9 cellular contexts compared by ENCODE assay signal in genomic region chr5:36723921-36724320, GRCh38.
DNase-seq lines count a peak whose midpoint lies in the region; ATAC-seq and TF ChIP-seq lines count a peak whose summit lies in the region.
"Had no signal": no experiment of that assay in that cellular context is flagged by ENCODE, and none has a peak within 500 bp of the region (broad histone marks: within the 10 kb centered on the region; RNA-seq: fewer than 3 reads in every experiment).

No MANE protein-coding gene starts in this region.

- no peak for ATAC-seq in CD4-positive, alpha-beta T cell (ENCODE audit: poor library complexity)
- peak; percentile 48 for ATAC-seq in HG03066 (IDR thresholded peaks at IDR 0.05; ENCODE audit: low read depth, unreplicated experiment)

- intact Hi-C loops in CD4-positive, alpha-beta T cell (cut with DNase I, micrococcal nuclease), result no loop called here
- intact Hi-C loops in activated T-helper 2 cell treated with anti-CD3 and anti-CD28 coated beads, Interferon-gamma antibody, Interleukin-2, Interleukin-4, amounts not matched to agents 10 μg/mL and 5 μg/mL and 100 μg/mL, durations not matched to agents 14 hours and 24 hours and 36 hours (cut with micrococcal nuclease), result no loop called here

- no peaks in the 10 kb centered on the region for H3K9me3 ChIP-seq in CD4-positive, alpha-beta T cell (ENCODE audit: control insufficient read depth, low read length)

- CTCF ChIA-PET in CD4-positive, alpha-beta T cell (lab: Charles Lee), result no interaction called here

- no peak for DNase-seq in CD4-positive, alpha-beta T cell
- no peak for DNase-seq in activated T-helper 2 cell treated with anti-CD3 and anti-CD28 coated beads, Interferon-gamma antibody, Interleukin-2, Interleukin-4, amounts not matched to agents 10 μg/mL and 5 μg/mL and 100 μg/mL, durations not matched to agents 14 hours and 24 hours and 36 hours (ENCODE audit: low spot score)
- DNase-seq in T1000 (lab: John Stamatoyannopoulos, UW), result no peak
- DNase-seq in NCI-H1417 (lab: John Stamatoyannopoulos, UW), result no peak
- DNase-seq in chondrocyte (ENCODE audit: low spot score), result no peak
- no peak for DNase-seq in stimulated activated CD4-positive, alpha-beta T cell treated with anti-CD3 and anti-CD28 coated beads, Interleukin-2, amount 100 ng/mL, for 24 hours

- H3K4me3 Mint-ChIP-seq in CD4-positive, alpha-beta T cell, result peak overlapping the region; percentile 75
- peak overlapping the region; percentile 75 for H3K4me3 Mint-ChIP-seq in activated T-helper 2 cell treated with anti-CD3 and anti-CD28 coated beads, Interferon-gamma antibody, Interleukin-2, Interleukin-4, amounts not matched to agents 10 μg/mL and 5 μg/mL and 100 μg/mL, durations not matched to agents 14 hours and 24 hours and 36 hours (ENCODE audit: low read depth)
- no peak overlapping the region for H3K4me3 Mint-ChIP-seq in chondrocyte (ENCODE audit: unreplicated experiment)

- TF ChIP-seq POLR2A in GM19099 (IDR thresholded peaks at IDR 0.05; ENCODE audit: extremely low read depth, insufficient read length, low read depth), result peak; percentile 62

- peak overlapping the region; percentile 40 for H3K27ac Mint-ChIP-seq in CD4-positive, alpha-beta T cell
- H3K27ac Mint-ChIP-seq in activated T-helper 2 cell treated with anti-CD3 and anti-CD28 coated beads, Interferon-gamma antibody, Interleukin-2, Interleukin-4, amounts not matched to agents 10 μg/mL and 5 μg/mL and 100 μg/mL, durations not matched to agents 14 hours and 24 hours and 36 hours, result no peak overlapping the region
- no peak overlapping the region for H3K27ac Mint-ChIP-seq in chondrocyte (ENCODE audit: unreplicated experiment)

- peaks cover 3% of the 10 kb centered on the region for H3K27me3 Mint-ChIP-seq in CD4-positive, alpha-beta T cell
- H3K27me3 Mint-ChIP-seq in activated T-helper 2 cell treated with anti-CD3 and anti-CD28 coated beads, Interferon-gamma antibody, Interleukin-2, Interleukin-4, amounts not matched to agents 10 μg/mL and 5 μg/mL and 100 μg/mL, durations not matched to agents 14 hours and 24 hours and 36 hours (ENCODE audit: low read depth), result peaks cover 2% of the 10 kb centered on the region
- H3K27me3 Mint-ChIP-seq in chondrocyte (ENCODE audit: low read depth), result peaks cover 10% of the 10 kb centered on the region

- peaks cover 15% of the 10 kb centered on the region for H3K4me1 Mint-ChIP-seq in CD4-positive, alpha-beta T cell (ENCODE audit: low read depth)
- peaks cover 19% of the 10 kb centered on the region for H3K4me1 Mint-ChIP-seq in activated T-helper 2 cell treated with anti-CD3 and anti-CD28 coated beads, Interferon-gamma antibody, Interleukin-2, Interleukin-4, amounts not matched to agents 10 μg/mL and 5 μg/mL and 100 μg/mL, durations not matched to agents 14 hours and 24 hours and 36 hours (ENCODE audit: low read depth)
- H3K4me1 Mint-ChIP-seq in chondrocyte (ENCODE audit: low read depth), result no peaks in the 10 kb centered on the region

- no peaks in the 10 kb centered on the region for H3K27me3 ChIP-seq in CD4-positive, alpha-beta T cell (ENCODE audit: control insufficient read depth, insufficient read depth, low read length)

- H3K36me3 Mint-ChIP-seq in CD4-positive, alpha-beta T cell (ENCODE audit: low read depth), result no peaks in the 10 kb centered on the region
- peaks cover 3% of the 10 kb centered on the region for H3K36me3 Mint-ChIP-seq in activated T-helper 2 cell treated with anti-CD3 and anti-CD28 coated beads, Interferon-gamma antibody, Interleukin-2, Interleukin-4, amounts not matched to agents 10 μg/mL and 5 μg/mL and 100 μg/mL, durations not matched to agents 14 hours and 24 hours and 36 hours (ENCODE audit: low read depth)
- peaks cover 3% of the 10 kb centered on the region for H3K36me3 Mint-ChIP-seq in chondrocyte (ENCODE audit: low read depth)

- POLR2A ChIA-PET in CD4-positive, alpha-beta T cell (lab: Charles Lee), result interaction anchor here (1.8 kb wide), 1 partner anchor 153 kb away, joined by 13 read pairs; the partner anchor contains the start of gene NIPBL

- H3K9me3 Mint-ChIP-seq in CD4-positive, alpha-beta T cell, result no peaks in the 10 kb centered on the region
- H3K9me3 Mint-ChIP-seq in activated T-helper 2 cell treated with anti-CD3 and anti-CD28 coated beads, Interferon-gamma antibody, Interleukin-2, Interleukin-4, amounts not matched to agents 10 μg/mL and 5 μg/mL and 100 μg/mL, durations not matched to agents 14 hours and 24 hours and 36 hours, result no peaks in the 10 kb centered on the region
- no peaks in the 10 kb centered on the region for H3K9me3 Mint-ChIP-seq in chondrocyte (ENCODE audit: low read depth)
- H3K9me3 Mint-ChIP-seq: T-helper 1 cell treated with Interleukin-12 subunit alpha and Interleukin-12 subunit beta and Interleukin-4 antibody, amounts not matched to agents 30 μg/mL and 1 μg/mL, for 36 hours had no signal

- no peak for TF ChIP-seq CTCF in CD4-positive, alpha-beta T cell (IDR thresholded peaks at IDR 0.05)
- no peak for TF ChIP-seq CTCF in chondrocyte (IDR thresholded peaks at IDR 0.05)

- H3K27ac ChIP-seq in CD4-positive, alpha-beta T cell (ENCODE audit: low read depth, low read length), result no peak overlapping the region
